Comparison of ENCODE assay signal across 20 cellular contexts in genomic region chr2:216117566-216117965, GRCh38. TPM values are rescaled to one million over a fixed set of nuclear protein-coding genes. Genes with fewer than 3 reads are reported as not detected.
DNase-seq lines count a peak whose midpoint lies in the region; ATAC-seq, FAIRE-seq and TF ChIP-seq lines count a peak whose summit lies in the region.
"Had no signal": no experiment of that assay in that cellular context is flagged by ENCODE, and none has a peak within 500 bp of the region (broad histone marks: within the 10 kb centered on the region; RNA-seq: fewer than 3 reads in every experiment).

No MANE protein-coding gene starts in this region.

- H3K27me3 ChIP-seq in astrocyte (ENCODE audit: insufficient read depth, low read length), result no peaks in the 10 kb centered on the region
- H3K27me3 ChIP-seq: right lobe of liver, tibial artery had no signal

- no peaks in the 10 kb centered on the region for H3K9me3 Mint-ChIP-seq in HFFc6
- H3K9me3 Mint-ChIP-seq in astrocyte (ENCODE audit: unreplicated experiment), result no peaks in the 10 kb centered on the region
- H3K9me3 Mint-ChIP-seq in mesothelial cell of epicardium, result no peaks in the 10 kb centered on the region
- H3K9me3 Mint-ChIP-seq: activated naive CD4-positive, alpha-beta T cell treated with anti-CD3 and anti-CD28 coated beads, Interleukin-2, amount 50 U/mL, for 72 hours; central memory CD8-positive, alpha-beta T cell had no signal

- H3K27ac ChIP-seq in astrocyte (ENCODE audit: low read depth, low read length), result peak overlapping the region; percentile 9
- H3K27ac ChIP-seq: tibial artery had no signal

- peaks cover 23% of the 10 kb centered on the region for H4K20me1 ChIP-seq in astrocyte (ENCODE audit: insufficient read depth, low read length)

- H3K9ac ChIP-seq in astrocyte (ENCODE audit: low read length), result no peak overlapping the region

- no peak for ATAC-seq in GM18873 (IDR thresholded peaks at IDR 0.05; ENCODE audit: low FRiP score, unreplicated experiment)
- ATAC-seq: activated naive CD4-positive, alpha-beta T cell treated with anti-CD3 and anti-CD28 coated beads, Interleukin-2, amount 50 U/mL, for 72 hours; right lobe of liver had no signal

- DNase-seq in EL, result peak; percentile 51
- DNase-seq in HFFc6, result peak; percentile 55
- peak; percentile 54 for DNase-seq in astrocyte (ENCODE audit: low read depth)
- DNase-seq in mesothelial cell of epicardium (ENCODE audit: low spot score in 2 of 2, unreplicated experiment in 2 of 2), result no peak
- DNase-seq in NK-92 (lab: John Stamatoyannopoulos, UW; ENCODE audit: unreplicated experiment), result no peak
- DNase-seq in LoVo (ENCODE audit: low spot score), result no peak
- DNase-seq: activated CD8-positive, alpha-beta memory T cell treated with anti-CD3 and anti-CD28 coated beads for 24 hours; C1 segment of cervical spinal cord; DMS79; mammary epithelial cell; NCI-H1417; right lobe of liver; Right ventricle myocardium superior; stimulated activated CD4-positive, alpha-beta T cell treated with anti-CD3 and anti-CD28 coated beads, Interleukin-1b, Interleukin-23, amount 100 ng/mL, for 48 hours; T-helper 9 cell; tibial artery had no signal

- peak overlapping the region; percentile 18 for H3K4me2 ChIP-seq in astrocyte (ENCODE audit: low read length)

- peaks cover 87% of the 10 kb centered on the region for H3K79me2 ChIP-seq in astrocyte (ENCODE audit: insufficient read depth, low read length)

- H2AFZ ChIP-seq in astrocyte (ENCODE audit: low read depth, low read length), result no peak overlapping the region

- H3K27me3 Mint-ChIP-seq in HFFc6 (ENCODE audit: insufficient read depth), result peaks cover 2% of the 10 kb centered on the region
- H3K27me3 Mint-ChIP-seq in astrocyte (ENCODE audit: low read depth, unreplicated experiment), result no peaks in the 10 kb centered on the region
- H3K27me3 Mint-ChIP-seq in mesothelial cell of epicardium (ENCODE audit: low read depth), result no peaks in the 10 kb centered on the region
- H3K27me3 Mint-ChIP-seq: central memory CD8-positive, alpha-beta T cell had no signal

- H3K4me1 Mint-ChIP-seq in HFFc6 (ENCODE audit: low read depth) (peaks cover 67% of the 10 kb centered on the region), astrocyte (ENCODE audit: low read depth, unreplicated experiment) (peaks cover 37% of the 10 kb centered on the region), mesothelial cell of epicardium (peaks cover 32% of the 10 kb centered on the region)

- H3K36me3 ChIP-seq in astrocyte (ENCODE audit: insufficient read depth, low read length), result peaks cover 68% of the 10 kb centered on the region

- H3K27ac Mint-ChIP-seq in HFFc6 (peak overlapping the region; percentile 71), astrocyte (ENCODE audit: unreplicated experiment) (peak overlapping the region; percentile 30), mesothelial cell of epicardium (peak overlapping the region; percentile 65)

- H3K36me3 Mint-ChIP-seq in HFFc6 (ENCODE audit: low read depth), result peaks cover 79% of the 10 kb centered on the region
- H3K36me3 Mint-ChIP-seq in astrocyte (ENCODE audit: low read depth, unreplicated experiment), result peaks cover 23% of the 10 kb centered on the region
- H3K36me3 Mint-ChIP-seq in mesothelial cell of epicardium, result peaks cover 56% of the 10 kb centered on the region

- H3K4me1 ChIP-seq in astrocyte (ENCODE audit: insufficient read depth, low read length), result peaks cover 18% of the 10 kb centered on the region

- H3K4me3 ChIP-seq in astrocyte (ENCODE audit: insufficient read depth, low read depth, low read length), result no peak overlapping the region
- H3K4me3 ChIP-seq: right lobe of liver, tibial artery had no signal

- H3K4me3 Mint-ChIP-seq in HFFc6 (no peak overlapping the region; the same call in 1 of the 2 replicates), astrocyte (ENCODE audit: unreplicated experiment) (peak overlapping the region; percentile 48), mesothelial cell of epicardium (no peak overlapping the region)
- H3K4me3 Mint-ChIP-seq: central memory CD8-positive, alpha-beta T cell had no signal

- TF ChIP-seq CTCF in HFFc6 (IDR thresholded peaks at IDR 0.05) (no peak), astrocyte (IDR thresholded peaks at IDR 0.05; ENCODE audit: insufficient read depth, low read depth, low read length) (no peak), mesothelial cell of epicardium (IDR thresholded peaks at IDR 0.05; ENCODE audit: unreplicated experiment) (no peak)

- H3K9me3 ChIP-seq in astrocyte (ENCODE audit: insufficient read depth, low read depth, low read length), result no peaks in the 10 kb centered on the region
- H3K9me3 ChIP-seq: right lobe of liver, tibial artery had no signal

- FAIRE-seq in astrocyte (lab: Jason Lieb, UNC), result no peak
- FAIRE-seq: endometrium had no signal

RNA-seq across cellular contexts. Expression of gene XRCC5, which starts 8.4 kb away (rescaled TPM):
- 100 to 1,000 TPM; 291 to 372 (median 352) TPM for total RNA-seq in HFFc6 (2021; fragmentation: NEBNext Ultra II Directional; extraction: Animal tissue kit (Norgen Biotek cat#: 25700))
- total RNA-seq in astrocyte, result 237 and 249 TPM in 2 replicates
- 291 to 294 TPM (median 291 TPM) in 3 replicates for total RNA-seq in mesothelial cell of epicardium

RNA-seq across cellular contexts. Expression of gene TMEM169, which starts 35.8 kb away (rescaled TPM):
- total RNA-seq in HFFc6 (2021; fragmentation: NEBNext Ultra II Directional; extraction: Animal tissue kit (Norgen Biotek cat#: 25700)), result under 1 TPM in 3 of 6 experiments, not detected in 3; 0.09 to 0.25 (median 0.13) TPM
- total RNA-seq in astrocyte, result 17.9 and 20.1 TPM in 2 replicates
- total RNA-seq in mesothelial cell of epicardium, result 0.71 to 0.84 TPM (median 0.78 TPM) in 3 replicates

RNA-seq across cellular contexts. Expression of gene PECR, which starts 36.0 kb away (rescaled TPM):
- 1 to 10 TPM; 4.9 to 7.5 (median 6.4) TPM for total RNA-seq in HFFc6 (2021; fragmentation: NEBNext Ultra II Directional; extraction: Animal tissue kit (Norgen Biotek cat#: 25700))
- total RNA-seq in astrocyte (17.0 and 17.3 TPM in 2 replicates), mesothelial cell of epicardium (9.3 to 12.2 TPM (median 9.7 TPM) in 3 replicates)

Comparison
In these comparisons a context has a peak if more than half of its experiments do, and no peak if none do; other contexts are left out.
1. DNase-seq: peak in EL (single experiment), HFFc6 (single experiment) and astrocyte (single experiment); none in mesothelial cell of epicardium (0 of 2), NK-92 (single experiment) and LoVo (single experiment).
2. RNA of gene TMEM169, which starts 35.8 kb away (total RNA-seq): 17.9 to 20.1 TPM in astrocyte; 0.71 to 0.84 TPM in mesothelial cell of epicardium and 0.09 to 0.25 TPM in HFFc6; every median in the first group is over 10 times any median in the second.
3. Peak in every context shown above with its lines, with median percentiles within 50 percentile points of each other: H3K27ac Mint-ChIP-seq.